ENCODE assay signal across 10 cellular contexts in the genomic region with DNA sequence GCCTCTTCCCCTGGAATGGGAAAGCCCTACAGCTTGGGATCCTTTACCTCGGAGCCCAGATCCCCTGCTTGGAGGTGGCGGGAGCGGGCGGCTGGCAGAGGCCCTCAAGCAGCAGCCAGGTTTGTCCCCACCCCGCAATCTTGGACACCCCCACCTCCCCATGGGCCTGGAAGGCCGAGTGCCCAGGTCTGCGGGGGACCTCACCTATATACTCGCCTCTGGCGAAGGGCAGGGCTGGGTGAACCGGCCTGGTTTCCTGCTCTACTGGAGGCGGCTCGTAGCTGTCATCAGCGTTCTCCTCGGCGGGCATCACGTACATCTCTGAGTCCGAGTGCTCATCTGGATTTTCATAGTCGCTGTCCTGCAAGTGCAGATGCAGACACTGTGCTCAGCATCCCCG. TPM values are rescaled to one million over a fixed set of nuclear protein-coding genes. Genes with fewer than 3 reads are reported as not detected.
"Had no signal": no experiment of that assay in that cellular context is flagged by ENCODE, and none has a peak within 500 bp of the region (broad histone marks: within the 10 kb centered on the region; RNA-seq: fewer than 3 reads in every experiment).

No MANE protein-coding gene starts in this region.

- H2AFZ ChIP-seq: GM23248 had no signal

- ATAC-seq: HepG2, K562 had no signal

- FAIRE-seq: H54, HepG2, K562 had no signal

- H3K4me3 ChIP-seq: GM23248, K562 had no signal

- DNase-seq: GM23248, GOT3, H9, HCEC 1CT, KG1 had no signal

- H3K27ac ChIP-seq: GM23248, HL-60 had no signal

- H3K9ac ChIP-seq: GM23248 had no signal

RNA-seq across cellular contexts. Expression of a gene that starts 44.2 kb away (rescaled TPM):
- total RNA-seq: GM23248, H9, HepG2, HT1080, K562 had no signal
- polyA plus RNA-seq: GM23248, HepG2, K562 had no signal
